Comparison of ENCODE assay signal across 8 cellular contexts in the genomic region with DNA sequence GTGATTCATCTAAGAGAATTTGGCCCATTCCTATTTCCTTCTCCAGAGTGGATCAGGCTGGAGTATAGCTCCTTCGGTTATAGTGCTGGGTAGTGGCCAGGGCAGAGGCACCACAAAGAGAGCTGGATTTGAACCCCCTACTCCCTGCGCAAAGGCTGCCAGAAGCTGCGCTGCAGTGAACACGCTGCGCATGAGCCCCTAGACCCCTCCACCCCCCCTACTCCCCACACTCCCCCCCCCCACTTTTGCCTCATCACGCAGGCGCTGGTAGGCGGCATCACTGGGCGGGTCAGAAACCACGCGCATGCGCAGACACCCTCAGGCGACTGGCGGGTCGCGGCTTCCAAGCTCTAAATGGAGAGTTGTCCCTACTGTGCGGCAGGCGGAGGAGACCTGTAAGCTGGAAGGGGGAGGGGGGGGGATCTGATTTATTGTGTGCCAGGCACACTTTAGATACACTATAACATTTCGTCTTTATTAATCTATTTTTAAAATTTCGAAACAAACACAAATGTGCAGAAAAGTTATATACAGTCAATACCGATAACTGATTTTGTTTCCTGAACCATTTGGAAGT. TPM values are rescaled to one million over a fixed set of nuclear protein-coding genes. Genes with fewer than 3 reads are reported as not detected.
DNase-seq lines count a peak whose midpoint lies in the region; ATAC-seq, FAIRE-seq and TF ChIP-seq lines count a peak whose summit lies in the region.

No MANE protein-coding gene starts in this region.

- peak overlapping the region; percentile 76 for H3K9ac ChIP-seq in keratinocyte (ENCODE audit: control insufficient read depth, extremely low read depth, insufficient read depth, low read length)

- DNase-seq in DMS79 treated with DMSO at 0.1 percent for 48 hours (lab: John Stamatoyannopoulos, UW) (peak; percentile 84), NCI-H345 treated with DMSO at 0.1 percent for 48 hours (lab: John Stamatoyannopoulos, UW; ENCODE audit: unreplicated experiment) (peak; percentile 94), cerebellar cortex (ENCODE audit: low spot score) (peak; percentile 89), keratinocyte (ENCODE audit: low read depth, low spot score) (no peak)
- DNase-seq in stimulated activated CD4-positive, alpha-beta T cell treated with anti-CD3 and anti-CD28 coated beads, Interleukin-12 subunit alpha, Interleukin-12 subunit beta, amount 100 ng/mL, for 4 hours = peak; percentile 92

- H3K4me3 ChIP-seq in keratinocyte (ENCODE audit: control insufficient read depth in 2 of 3, extremely low read depth in 1 of 3, insufficient read depth in 2 of 3, low read depth in 1 of 3, low read length in 3 of 3) = peak overlapping the region; percentile 46 to 82 (median 70)

- peak overlapping the region; percentile 97 for H3K4me2 ChIP-seq in keratinocyte (ENCODE audit: control insufficient read depth, extremely low read depth, insufficient read depth, low read depth, low read length)

- H3K27me3 ChIP-seq in keratinocyte (ENCODE audit: control insufficient read depth, extremely low read depth, insufficient read depth, low read length) = no peaks in the 10 kb centered on the region

- H3K9me3 ChIP-seq in keratinocyte (ENCODE audit: control insufficient read depth, low read depth, low read length) = no peaks in the 10 kb centered on the region

- no peak for FAIRE-seq in keratinocyte (lab: Jason Lieb, UNC)

- peak overlapping the region; percentile 81 for H3K27ac ChIP-seq in keratinocyte (ENCODE audit: control insufficient read depth, insufficient read depth, low read length)

- no peak for TF ChIP-seq CTCF in keratinocyte (optimal IDR thresholded peaks at IDR 0.05 in 1 of 3, IDR thresholded peaks at IDR 0.05 in 1 of 3, conservative IDR thresholded peaks at IDR 0.05 in 1 of 3; ENCODE audit: extremely low read depth in 1 of 3, insufficient read depth in 2 of 3, low read length in 3 of 3)

- H3K36me3 ChIP-seq in keratinocyte (ENCODE audit: control insufficient read depth in 2 of 2, extremely low read depth in 1 of 2, insufficient read depth in 2 of 2, low read length in 2 of 2) = peaks cover 5 to 12% of the 10 kb centered on the region in 2 experiments

- H3K79me2 ChIP-seq in keratinocyte (ENCODE audit: control insufficient read depth, insufficient read depth, low read length) = peaks cover 27% of the 10 kb centered on the region

- H3K4me1 ChIP-seq in keratinocyte (ENCODE audit: control insufficient read depth, extremely low read depth, insufficient read depth, low read length) = peaks cover 18% of the 10 kb centered on the region

- ATAC-seq in HG02759 (IDR thresholded peaks at IDR 0.05; ENCODE audit: unreplicated experiment) (peak; percentile 52), HG02973 (IDR thresholded peaks at IDR 0.05; ENCODE audit: unreplicated experiment) (no peak)
- ATAC-seq in activated CD4-positive, CD25-positive, alpha-beta regulatory T cell treated with anti-CD3 and anti-CD28 coated beads, Interleukin-2, amount 50 U/mL, for 24 hours = peak; percentile 34 to 49

- H2AFZ ChIP-seq in keratinocyte (ENCODE audit: control insufficient read depth, low read length) = peak overlapping the region; percentile 88

- no peaks in the 10 kb centered on the region for H4K20me1 ChIP-seq in keratinocyte (ENCODE audit: control insufficient read depth, extremely low read depth, insufficient read depth, low read length)

- dilution Hi-C loops in keratinocyte (cut with MboI; ENCODE audit: extremely low pct_ligation_motif_present, low sequenced_read_pairs) = no loop called here

- H3K9me1 ChIP-seq in keratinocyte (ENCODE audit: control insufficient read depth, extremely low read depth, insufficient read depth, low read length) = no peaks in the 10 kb centered on the region

RNA-seq across cellular contexts. Expression of a gene that starts 38.7 kb away (rescaled TPM):
- 110 to 245 TPM (median 142 TPM) in 3 replicates for polyA plus RNA-seq in keratinocyte
- polyA plus RNA-seq in keratinocyte (2011; ENCODE audit: low read depth) = 89.4 TPM
- 146 and 208 TPM in 2 replicates for polyA plus RNA-seq in keratinocyte (2011; cell fraction: cytosol; rRNA removed)
- polyA plus RNA-seq in keratinocyte (2011; cell fraction: nucleus; rRNA removed) = 80.9 and 133 TPM in 2 replicates
- polyA plus RNA-seq in keratinocyte (2012; ENCODE audit: low replicate concordance) = 167 and 266 TPM in 2 replicates
- polyA minus RNA-seq in keratinocyte = 13.2 to 72.1 TPM (median 20.4 TPM) in 3 replicates
- polyA minus RNA-seq in keratinocyte (2011; cell fraction: cytosol; rRNA and poly(A)+ RNA removed) = 154 TPM
- 16.4 and 24.3 TPM in 2 replicates for polyA minus RNA-seq in keratinocyte (2011; cell fraction: nucleus; rRNA and poly(A)+ RNA removed)

RNA-seq across cellular contexts. Expression of a gene that starts 58.0 kb away (rescaled TPM):
- 0.74 to 0.96 TPM (median 0.94 TPM) in 3 replicates for polyA plus RNA-seq in keratinocyte
- polyA plus RNA-seq in keratinocyte (2011; ENCODE audit: low read depth) = 0.87 TPM
- 0.92 and 2.1 TPM in 2 replicates for polyA plus RNA-seq in keratinocyte (2011; cell fraction: cytosol; rRNA removed)
- 1.1 and 1.4 TPM in 2 replicates for polyA plus RNA-seq in keratinocyte (2011; cell fraction: nucleus; rRNA removed)
- 0.78 and 1.1 TPM in 2 replicates for polyA plus RNA-seq in keratinocyte (2012; ENCODE audit: low replicate concordance)
- 0.16 to 0.83 TPM in 2 of 3 replicates, not detected in the other for polyA minus RNA-seq in keratinocyte
- 2.1 TPM for polyA minus RNA-seq in keratinocyte (2011; cell fraction: cytosol; rRNA and poly(A)+ RNA removed)
- 0.85 TPM in 1 of 2 replicates, not detected in the other for polyA minus RNA-seq in keratinocyte (2011; cell fraction: nucleus; rRNA and poly(A)+ RNA removed)
